17 cellular contexts compared by ENCODE assay signal in genomic region chr12:107442593-107442992, GRCh38.
DNase-seq lines count a peak whose midpoint lies in the region; ATAC-seq and TF ChIP-seq lines count a peak whose summit lies in the region.
"Had no signal": no experiment of that assay in that cellular context is flagged by ENCODE, and none has a peak within 500 bp of the region (broad histone marks: within the 10 kb centered on the region; RNA-seq: fewer than 3 reads in every experiment).

No MANE protein-coding gene starts in this region.

- H3K9me3 ChIP-seq in duodenal mucosa (ENCODE audit: control insufficient read depth in 1 of 2, low read length in 2 of 2) (no peaks in the 10 kb centered on the region), osteoblast (ENCODE audit: low read depth, low read length) (no peaks in the 10 kb centered on the region)
- H3K9me3 ChIP-seq: uterus had no signal

- peak overlapping the region in 1 of 2 donors; percentile 34 for H3K9ac ChIP-seq in duodenal mucosa (ENCODE audit: low read depth in 1 of 2, low read length in 2 of 2)

- DNase-seq in AG10803 (ENCODE audit: low read depth) (peak; percentile 50), LHCN-M2 (ENCODE audit: low read depth) (peak; percentile 20), osteoblast (ENCODE audit: insufficient read length, low spot score, missing footprints) (no peak), iPS-NIHi11 (ENCODE audit: low spot score) (no peak)
- DNase-seq: activated CD4-positive, alpha-beta T cell treated with anti-CD3 and anti-CD28 coated beads for 4 hours; DMS79; KBM-7; left colon; NCI-H2227 treated with DMSO at 0.1 percent for 48 hours; SHP77 treated with DMSO at 0.1 percent for 48 hours; stimulated activated CD4-positive, alpha-beta T cell treated with anti-CD3 and anti-CD28 coated beads, Interleukin-4, amount 100 ng/mL, for 24 hours; T-helper 9 cell had no signal

- H3K79me2 ChIP-seq in osteoblast (ENCODE audit: insufficient read depth, low read length) = no peaks in the 10 kb centered on the region

- TF ChIP-seq CTCF in AG10803 (conservative IDR thresholded peaks at IDR 0.05; ENCODE audit: low read length) = no peak
- TF ChIP-seq CTCF in osteoblast (IDR thresholded peaks at IDR 0.05; ENCODE audit: extremely low read depth, low read depth, low read length) = no peak

- no peaks in the 10 kb centered on the region for H3K27me3 ChIP-seq in duodenal mucosa (ENCODE audit: control insufficient read depth in 1 of 2, insufficient read depth in 2 of 2, low read length in 2 of 2)
- no peaks in the 10 kb centered on the region for H3K27me3 ChIP-seq in osteoblast (ENCODE audit: insufficient read depth, low read length)
- H3K27me3 ChIP-seq: uterus had no signal

- H3K4me1 ChIP-seq in duodenal mucosa (ENCODE audit: control insufficient read depth in 1 of 2, insufficient read depth in 2 of 2, low read length in 2 of 2) = peaks cover 8 to 24% of the 10 kb centered on the region in 2 donors
- H3K4me1 ChIP-seq in osteoblast (ENCODE audit: insufficient read depth, low read length) = peaks cover 11% of the 10 kb centered on the region
- H3K4me1 ChIP-seq: uterus had no signal

- H3K4me3 ChIP-seq in AG10803 (ENCODE audit: low read length) (peak overlapping the region; percentile 40), duodenal mucosa (ENCODE audit: low read depth in 1 of 2, low read length in 2 of 2) (peak overlapping the region; percentile 25 to 35), osteoblast (ENCODE audit: insufficient read depth, low read length) (peak overlapping the region; percentile 64)
- H3K4me3 ChIP-seq: uterus had no signal

- H4K20me1 ChIP-seq in osteoblast (ENCODE audit: insufficient read depth, low read length) = no peaks in the 10 kb centered on the region

- H3K27ac ChIP-seq in duodenal mucosa (ENCODE audit: low read depth, low read length) = no peak overlapping the region
- peak overlapping the region; percentile 49 for H3K27ac ChIP-seq in osteoblast (ENCODE audit: low read depth, low read length)

- peak overlapping the region; percentile 87 for H3K4me2 ChIP-seq in osteoblast (ENCODE audit: insufficient read depth, low read length)

- H3K36me3 ChIP-seq in duodenal mucosa (ENCODE audit: control insufficient read depth in 1 of 2, insufficient read depth in 2 of 2, low read length in 2 of 2) (no peaks in the 10 kb centered on the region), osteoblast (ENCODE audit: insufficient read depth, low read length) (no peaks in the 10 kb centered on the region)
- H3K36me3 ChIP-seq: uterus had no signal

- H2AFZ ChIP-seq in osteoblast (ENCODE audit: low read length) = peak overlapping the region; percentile 95

- no peak for ATAC-seq in GM18858 (IDR thresholded peaks at IDR 0.05; ENCODE audit: unreplicated experiment)
- ATAC-seq in GM21367 (IDR thresholded peaks at IDR 0.05; ENCODE audit: unreplicated experiment) = no peak
- no peak for ATAC-seq in GM21447 (IDR thresholded peaks at IDR 0.05; ENCODE audit: unreplicated experiment)
- ATAC-seq: left colon had no signal

Comparison
In these comparisons a context has a peak if more than half of its experiments do, and no peak if none do; other contexts are left out.
1. DNase-seq: peak in AG10803 (single experiment) and LHCN-M2 (single experiment); none in osteoblast (single experiment) and iPS-NIHi11 (single experiment).
2. Peak in every context shown above with its lines, with median percentiles within 50 percentile points of each other: H3K4me3 ChIP-seq.